Comparison of ENCODE assay signal across 13 cellular contexts in the genomic region with DNA sequence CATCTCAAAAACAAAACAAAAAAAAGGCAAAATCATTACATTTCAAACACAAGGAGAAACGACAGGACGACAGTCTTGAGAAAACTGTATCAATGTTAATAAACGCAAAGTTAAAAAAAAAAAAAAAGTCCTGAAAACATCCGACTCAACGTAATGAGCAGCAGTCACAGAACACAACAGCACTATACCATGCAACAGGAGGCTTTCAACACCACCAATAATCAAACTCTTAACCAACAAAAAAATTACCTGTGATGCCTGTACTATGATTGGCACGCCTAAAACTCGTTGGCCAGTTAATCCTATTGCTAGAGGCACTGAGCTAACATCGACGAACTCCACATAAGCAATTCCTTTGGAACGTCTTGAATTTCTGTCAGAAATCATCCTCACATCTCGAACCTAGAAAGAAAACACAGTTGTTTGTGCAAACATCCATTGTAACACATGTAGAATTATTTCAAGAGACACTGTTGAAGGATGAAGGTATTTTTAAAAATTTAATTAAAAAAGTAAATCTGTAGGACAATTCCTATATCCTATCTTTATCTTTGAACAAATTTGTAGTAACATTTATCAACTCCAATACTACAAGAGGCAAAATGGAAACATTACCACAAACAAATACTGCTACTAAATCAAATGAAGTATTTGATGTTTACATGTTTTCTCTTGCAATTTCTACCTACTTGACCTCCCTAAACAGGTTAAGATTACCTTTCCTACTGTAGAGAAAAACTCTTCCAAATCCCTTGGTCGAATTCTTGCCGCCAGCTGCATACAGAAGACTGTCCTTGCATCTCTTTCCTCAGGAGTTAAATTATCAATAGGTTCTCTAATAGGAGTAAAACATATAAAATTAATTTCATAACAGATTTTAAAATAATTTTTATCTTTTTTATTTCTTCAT. TPM values are rescaled to one million over a fixed set of nuclear protein-coding genes. Genes with fewer than 3 reads are reported as not detected.
DNase-seq lines count a peak whose midpoint lies in the region; ATAC-seq, FAIRE-seq and TF ChIP-seq lines count a peak whose summit lies in the region.
"Had no signal": no experiment of that assay in that cellular context is flagged by ENCODE, and none has a peak within 500 bp of the region (broad histone marks: within the 10 kb centered on the region; RNA-seq: fewer than 3 reads in every experiment).

No MANE protein-coding gene starts in this region.

- no peak overlapping the region for H3K27ac ChIP-seq in HepG2 (ENCODE audit: extremely low read length, insufficient read depth, low read length)
- H3K27ac ChIP-seq in right lobe of liver: no peak overlapping the region
- H3K27ac ChIP-seq in osteoblast (ENCODE audit: low read depth, low read length): no peak overlapping the region
- H3K27ac ChIP-seq: ascending aorta, dorsolateral prefrontal cortex, HL-60, lower lobe of right lung, PC-9 had no signal

- FAIRE-seq in HepG2 (lab: Jason Lieb, UNC): no peak

- H3K36me3 ChIP-seq in HepG2 (replicated peaks in 1 of 2; ENCODE audit: control insufficient read depth in 1 of 2, insufficient read depth in 2 of 2, low read length in 2 of 2) (peaks cover 64 to 93% of the 10 kb centered on the region in 2 experiments), right lobe of liver (peaks cover 29 to 100% (median 87%) of the 10 kb centered on the region in 4 donors), osteoblast (ENCODE audit: insufficient read depth, low read length) (peaks cover 94% of the 10 kb centered on the region)

- H3K9me3 ChIP-seq in HepG2 (ENCODE audit: low read length) (no peaks in the 10 kb centered on the region), right lobe of liver (no peaks in the 10 kb centered on the region), osteoblast (ENCODE audit: low read depth, low read length) (no peaks in the 10 kb centered on the region)
- H3K9me3 ChIP-seq: ascending aorta, lower lobe of right lung had no signal

- TF ChIP-seq EP300 in HepG2 (IDR thresholded peaks at IDR 0.05; ENCODE audit: low read depth in 2 of 2, low read length in 2 of 2): no peak
- no peak for TF ChIP-seq EP300 in HepG2 (CRISPR knock-in tag; IDR thresholded peaks at IDR 0.05; ENCODE audit: borderline replicate concordance)

- no peaks in the 10 kb centered on the region for H3K9me3 Mint-ChIP-seq in stimulated activated effector memory CD8-positive, alpha-beta T cell treated with anti-CD3 and anti-CD28 coated beads, Interleukin-12 subunit alpha, Interleukin-12 subunit beta, amount 100 ng/mL, for 72 hours
- H3K9me3 Mint-ChIP-seq: neural crest cell had no signal

- POLR2A ChIA-PET in HepG2 (lab: Yijun Ruan, JAX): interaction anchor here (0.9 to 16.7 kb wide), 5 partner anchors 9 to 18 kb away, joined by 3 to 319 read pairs (median 5); a partner anchor contains a TSS

- H2AFZ ChIP-seq in HepG2 (ENCODE audit: low read length) (no peak overlapping the region), osteoblast (ENCODE audit: low read length) (no peak overlapping the region)
- H2AFZ ChIP-seq: PC-9 had no signal

- no TSS peak for BruUV-seq in HepG2 (replicated peaks; lab: Mats Ljungman, UMichigan)

- TF ChIP-seq RAD21 in HepG2 (CRISPR knock-in tag; IDR thresholded peaks at IDR 0.05): no peak

- ATAC-seq in HepG2 (0 out of 3 replicates have a peak, but pooled peaks have one; percentile 1), right lobe of liver (no peak)
- ATAC-seq in stimulated activated effector memory CD8-positive, alpha-beta T cell treated with anti-CD3 and anti-CD28 coated beads, Interleukin-12 subunit alpha, Interleukin-12 subunit beta, amount 100 ng/mL, for 72 hours: no peak
- ATAC-seq: HCT116 had no signal

- CTCF ChIA-PET in HepG2 (lab: Yijun Ruan, JAX; ENCODE audit: low intra/inter-chr PET ratio, low total read pairs): no interaction called here

- H4K20me1 ChIP-seq in HepG2 (ENCODE audit: insufficient read depth, low read length) (peaks cover 97% of the 10 kb centered on the region), osteoblast (ENCODE audit: insufficient read depth, low read length) (peaks cover 65% of the 10 kb centered on the region)

- H3K36me3 Mint-ChIP-seq in stimulated activated effector memory CD8-positive, alpha-beta T cell treated with anti-CD3 and anti-CD28 coated beads, Interleukin-12 subunit alpha, Interleukin-12 subunit beta, amount 100 ng/mL, for 72 hours: peaks cover 100% of the 10 kb centered on the region

- TF ChIP-seq CTCF in HepG2 (CRISPR knock-in tag; IDR thresholded peaks at IDR 0.05) (no peak), right lobe of liver (IDR thresholded peaks at IDR 0.05) (no peak), osteoblast (IDR thresholded peaks at IDR 0.05; ENCODE audit: extremely low read depth, low read depth, low read length) (no peak)

- H3K4me3 ChIP-seq in HepG2 (replicated peaks in 1 of 3; ENCODE audit: insufficient read depth in 1 of 3, low read depth in 2 of 3, low read length in 3 of 3) (no peak overlapping the region), right lobe of liver (no peak overlapping the region), osteoblast (ENCODE audit: insufficient read depth, low read length) (no peak overlapping the region)
- H3K4me3 ChIP-seq: ascending aorta, dorsolateral prefrontal cortex, lower lobe of right lung, PC-9 had no signal

- peaks cover 44% of the 10 kb centered on the region for H3K4me1 Mint-ChIP-seq in stimulated activated effector memory CD8-positive, alpha-beta T cell treated with anti-CD3 and anti-CD28 coated beads, Interleukin-12 subunit alpha, Interleukin-12 subunit beta, amount 100 ng/mL, for 72 hours
- H3K4me1 Mint-ChIP-seq: neural crest cell had no signal

- peaks cover 86% of the 10 kb centered on the region for H3K79me2 ChIP-seq in HepG2 (ENCODE audit: insufficient read depth, low read length)
- peaks cover 95% of the 10 kb centered on the region for H3K79me2 ChIP-seq in osteoblast (ENCODE audit: insufficient read depth, low read length)

- in situ Hi-C loops in HepG2 (cut with HindIII; ENCODE audit: extremely low pct_ligation_motif_present, low pct_unique_long_range_greater_than_20kb): no loop called here

- 97% methylated on average over 13 of the region's 13 CpGs for WGBS in HepG2 (ENCODE audit: low lambda C conversion rate)
- WGBS in right lobe of liver (ENCODE audit: insufficient coverage, low coverage, low lambda C conversion rate, missing lambda C conversion rate): 76% methylated on average over 13 of the region's 13 CpGs

- H3K9ac ChIP-seq in HepG2 (ENCODE audit: insufficient read depth, low read depth, low read length): no peak overlapping the region

- DNase-seq in HepG2 (ENCODE audit: low spot score) (no peak), right lobe of liver (no peak), osteoblast (ENCODE audit: insufficient read length, low spot score, missing footprints) (no peak)
- no peak for DNase-seq in stimulated activated effector memory CD8-positive, alpha-beta T cell treated with anti-CD3 and anti-CD28 coated beads, Interleukin-12 subunit alpha, Interleukin-12 subunit beta, amount 100 ng/mL, for 72 hours (ENCODE audit: low spot score in 2 of 2)
- DNase-seq: dorsolateral prefrontal cortex, lower lobe of right lung, NCI-H1694, NCI-H526 had no signal

- intact Hi-C loops in HepG2 (cut with micrococcal nuclease; ENCODE audit: unreplicated experiment) (no loop called here), right lobe of liver (cut with DNase I) (no loop called here)

- H3K27me3 ChIP-seq in HepG2 (ENCODE audit: control insufficient read depth in 1 of 2, insufficient read depth in 2 of 2, low read length in 2 of 2) (no peaks in the 10 kb centered on the region), right lobe of liver (no peaks in the 10 kb centered on the region), osteoblast (ENCODE audit: insufficient read depth, low read length) (no peaks in the 10 kb centered on the region)
- H3K27me3 ChIP-seq: ascending aorta, dorsolateral prefrontal cortex had no signal

- H3K4me1 ChIP-seq in HepG2 (ENCODE audit: insufficient read depth, low read length): 0 out of 2 replicates have a peak, but pooled peaks cover 5% of the 10 kb centered on the region
- no peaks in the 10 kb centered on the region for H3K4me1 ChIP-seq in right lobe of liver
- H3K4me1 ChIP-seq in osteoblast (ENCODE audit: insufficient read depth, low read length): peaks cover 3% of the 10 kb centered on the region

- TF ChIP-seq POLR2A in HepG2 (IDR thresholded peaks at IDR 0.05; ENCODE audit: insufficient read depth in 1 of 2, low read depth in 2 of 2, low read length in 2 of 2) (no peak; a peak in 1 of 4 replicates), right lobe of liver (IDR thresholded peaks at IDR 0.05) (no peak)

- H3K4me2 ChIP-seq in HepG2 (ENCODE audit: low read depth, low read length) (no peak overlapping the region), osteoblast (ENCODE audit: insufficient read depth, low read length) (no peak overlapping the region)
- H3K4me2 ChIP-seq: PC-9 had no signal

- peak overlapping the region; percentile 43 for H3K27ac Mint-ChIP-seq in stimulated activated effector memory CD8-positive, alpha-beta T cell treated with anti-CD3 and anti-CD28 coated beads, Interleukin-12 subunit alpha, Interleukin-12 subunit beta, amount 100 ng/mL, for 72 hours

- H3K4me3 Mint-ChIP-seq in stimulated activated effector memory CD8-positive, alpha-beta T cell treated with anti-CD3 and anti-CD28 coated beads, Interleukin-12 subunit alpha, Interleukin-12 subunit beta, amount 100 ng/mL, for 72 hours: no peak overlapping the region
- H3K4me3 Mint-ChIP-seq: neural crest cell had no signal

RNA-seq across cellular contexts. Expression of a gene that starts 17.5 kb away (rescaled TPM):
- total RNA-seq in HepG2 (2016; rRNA removed; fragmentation: Illumina TruSeq; extraction: Trizol): 431 and 788 TPM in 2 replicates
- total RNA-seq in HepG2 (2016; cell fraction: cytosol; rRNA removed; fragmentation: Illumina TruSeq; extraction: Trizol; ENCODE audit: low read depth): 862 and 1,011 TPM in 2 replicates
- 445 and 791 TPM in 2 replicates for total RNA-seq in HepG2 (2016; cell fraction: insoluble cytoplasmic fraction; rRNA removed; fragmentation: Illumina TruSeq; extraction: Trizol)
- 352 and 417 TPM in 2 replicates for total RNA-seq in HepG2 (2016; cell fraction: membrane; rRNA removed; fragmentation: Illumina TruSeq; extraction: Trizol)
- 1,469 and 1,561 TPM in 2 replicates for total RNA-seq in HepG2 (2016; cell fraction: nucleus; rRNA removed; fragmentation: Illumina TruSeq; extraction: Trizol)
- polyA plus RNA-seq in HepG2 (2011; rRNA removed): 859 and 920 TPM in 2 replicates
- 89.0 and 133 TPM in 2 replicates for polyA plus RNA-seq in HepG2 (2011; cell fraction: cytosol; rRNA removed)
- polyA plus RNA-seq in HepG2 (2011; cell fraction: nucleus; rRNA removed): 3,125 and 3,321 TPM in 2 replicates
- 867 and 961 TPM in 2 replicates for polyA plus RNA-seq in HepG2 (2012)
- 47.3 and 51.7 TPM in 2 replicates for polyA plus RNA-seq in HepG2 (2016; cell fraction: cytosol; fragmentation: Illumina TruSeq; extraction: Trizol; ENCODE audit: low read depth)
- 339 and 360 TPM in 2 replicates for polyA plus RNA-seq in HepG2 (2016; cell fraction: insoluble cytoplasmic fraction; fragmentation: Illumina TruSeq; extraction: Trizol; ENCODE audit: low read depth)
- 79.3 and 86.7 TPM in 2 replicates for polyA plus RNA-seq in HepG2 (2016; cell fraction: membrane; fragmentation: Illumina TruSeq; extraction: Trizol; ENCODE audit: low read depth)
- polyA plus RNA-seq in HepG2 (2016; cell fraction: nucleus; fragmentation: Illumina TruSeq; extraction: Trizol; ENCODE audit: insufficient read depth, low read depth): 2,644 and 2,668 TPM in 2 replicates
- polyA minus RNA-seq in HepG2 (2011; rRNA and poly(A)+ RNA removed; ENCODE audit: low replicate concordance): 166 and 263 TPM in 2 replicates
- 91.3 and 98.3 TPM in 2 replicates for polyA minus RNA-seq in HepG2 (2011; cell fraction: cytosol; rRNA and poly(A)+ RNA removed)
- polyA minus RNA-seq in HepG2 (2011; cell fraction: nucleus; rRNA and poly(A)+ RNA removed): 2,261 and 2,868 TPM in 2 replicates
- total RNA-seq in right lobe of liver: 100 to 1,000 TPM in 5 of 6 experiments, 10 to 100 TPM in 1; 86.4 to 166 (median 120) TPM
- 274 and 300 TPM in 2 replicates for total RNA-seq in osteoblast

RNA-seq across cellular contexts. Expression of a gene that starts 25.4 kb away (rescaled TPM):
- total RNA-seq in HepG2 (2016; rRNA removed; fragmentation: Illumina TruSeq; extraction: Trizol) (636 and 726 TPM in 2 replicates), right lobe of liver (100 to 1,000 TPM in 2 of 6 experiments, 10 to 100 TPM in 4; 70.4 to 209 (median 84.8) TPM), osteoblast (108 and 124 TPM in 2 replicates)
- total RNA-seq in HepG2 (2016; cell fraction: cytosol; rRNA removed; fragmentation: Illumina TruSeq; extraction: Trizol; ENCODE audit: low read depth): 328 and 530 TPM in 2 replicates
- total RNA-seq in HepG2 (2016; cell fraction: insoluble cytoplasmic fraction; rRNA removed; fragmentation: Illumina TruSeq; extraction: Trizol): 687 and 846 TPM in 2 replicates
- 460 and 632 TPM in 2 replicates for total RNA-seq in HepG2 (2016; cell fraction: membrane; rRNA removed; fragmentation: Illumina TruSeq; extraction: Trizol)
- 223 and 226 TPM in 2 replicates for total RNA-seq in HepG2 (2016; cell fraction: nucleus; rRNA removed; fragmentation: Illumina TruSeq; extraction: Trizol)
- polyA plus RNA-seq in HepG2 (2011; rRNA removed): 688 and 755 TPM in 2 replicates
- polyA plus RNA-seq in HepG2 (2011; cell fraction: cytosol; rRNA removed): 1,254 and 1,646 TPM in 2 replicates
- polyA plus RNA-seq in HepG2 (2011; cell fraction: nucleus; rRNA removed): 503 and 546 TPM in 2 replicates
- polyA plus RNA-seq in HepG2 (2012): 282 and 451 TPM in 2 replicates
- 292 and 453 TPM in 2 replicates for polyA plus RNA-seq in HepG2 (2016; cell fraction: cytosol; fragmentation: Illumina TruSeq; extraction: Trizol; ENCODE audit: low read depth)
- polyA plus RNA-seq in HepG2 (2016; cell fraction: insoluble cytoplasmic fraction; fragmentation: Illumina TruSeq; extraction: Trizol; ENCODE audit: low read depth): 479 and 541 TPM in 2 replicates
- 317 and 387 TPM in 2 replicates for polyA plus RNA-seq in HepG2 (2016; cell fraction: membrane; fragmentation: Illumina TruSeq; extraction: Trizol; ENCODE audit: low read depth)
- polyA plus RNA-seq in HepG2 (2016; cell fraction: nucleus; fragmentation: Illumina TruSeq; extraction: Trizol; ENCODE audit: insufficient read depth, low read depth): 282 and 344 TPM in 2 replicates
- polyA minus RNA-seq in HepG2 (2011; rRNA and poly(A)+ RNA removed; ENCODE audit: low replicate concordance): 60.0 and 169 TPM in 2 replicates
- polyA minus RNA-seq in HepG2 (2011; cell fraction: cytosol; rRNA and poly(A)+ RNA removed): 79.8 and 108 TPM in 2 replicates
- 30.8 and 37.7 TPM in 2 replicates for polyA minus RNA-seq in HepG2 (2011; cell fraction: nucleus; rRNA and poly(A)+ RNA removed)

RNA-seq across cellular contexts. Expression of a gene that starts 25.4 kb away (rescaled TPM):
- 88.1 and 94.4 TPM in 2 replicates for total RNA-seq in HepG2 (2016; rRNA removed; fragmentation: Illumina TruSeq; extraction: Trizol)
- total RNA-seq in HepG2 (2016; cell fraction: cytosol; rRNA removed; fragmentation: Illumina TruSeq; extraction: Trizol; ENCODE audit: low read depth): 7.6 and 8.7 TPM in 2 replicates
- total RNA-seq in HepG2 (2016; cell fraction: insoluble cytoplasmic fraction; rRNA removed; fragmentation: Illumina TruSeq; extraction: Trizol): 82.1 and 92.4 TPM in 2 replicates
- total RNA-seq in HepG2 (2016; cell fraction: membrane; rRNA removed; fragmentation: Illumina TruSeq; extraction: Trizol): 25.4 and 28.4 TPM in 2 replicates
- 45.9 and 47.9 TPM in 2 replicates for total RNA-seq in HepG2 (2016; cell fraction: nucleus; rRNA removed; fragmentation: Illumina TruSeq; extraction: Trizol)
- 61.8 and 65.9 TPM in 2 replicates for polyA plus RNA-seq in HepG2 (2011; rRNA removed)
- 56.2 and 69.5 TPM in 2 replicates for polyA plus RNA-seq in HepG2 (2011; cell fraction: cytosol; rRNA removed)
- polyA plus RNA-seq in HepG2 (2011; cell fraction: nucleus; rRNA removed): 70.7 and 72.8 TPM in 2 replicates
- 36.7 and 39.1 TPM in 2 replicates for polyA plus RNA-seq in HepG2 (2012)
- 6.5 and 6.6 TPM in 2 replicates for polyA plus RNA-seq in HepG2 (2016; cell fraction: cytosol; fragmentation: Illumina TruSeq; extraction: Trizol; ENCODE audit: low read depth)
- 86.7 and 90.3 TPM in 2 replicates for polyA plus RNA-seq in HepG2 (2016; cell fraction: insoluble cytoplasmic fraction; fragmentation: Illumina TruSeq; extraction: Trizol; ENCODE audit: low read depth)
- 16.6 and 16.9 TPM in 2 replicates for polyA plus RNA-seq in HepG2 (2016; cell fraction: membrane; fragmentation: Illumina TruSeq; extraction: Trizol; ENCODE audit: low read depth)
- polyA plus RNA-seq in HepG2 (2016; cell fraction: nucleus; fragmentation: Illumina TruSeq; extraction: Trizol; ENCODE audit: insufficient read depth, low read depth): 69.1 and 70.6 TPM in 2 replicates
- 67.9 and 114 TPM in 2 replicates for polyA minus RNA-seq in HepG2 (2011; rRNA and poly(A)+ RNA removed; ENCODE audit: low replicate concordance)
- 23.0 and 27.1 TPM in 2 replicates for polyA minus RNA-seq in HepG2 (2011; cell fraction: cytosol; rRNA and poly(A)+ RNA removed)
- polyA minus RNA-seq in HepG2 (2011; cell fraction: nucleus; rRNA and poly(A)+ RNA removed): 20.9 and 23.7 TPM in 2 replicates
- total RNA-seq in right lobe of liver: 10 to 100 TPM; 30.9 to 63.7 (median 44.3) TPM
- 21.7 and 29.5 TPM in 2 replicates for total RNA-seq in osteoblast

RNA-seq across cellular contexts. Expression of a gene that starts 47.2 kb away (rescaled TPM):
- total RNA-seq in HepG2 (2016; rRNA removed; fragmentation: Illumina TruSeq; extraction: Trizol): 34.1 and 43.3 TPM in 2 replicates
- total RNA-seq in HepG2 (2016; cell fraction: cytosol; rRNA removed; fragmentation: Illumina TruSeq; extraction: Trizol; ENCODE audit: low read depth): 56.7 and 61.5 TPM in 2 replicates
- 35.4 and 40.8 TPM in 2 replicates for total RNA-seq in HepG2 (2016; cell fraction: insoluble cytoplasmic fraction; rRNA removed; fragmentation: Illumina TruSeq; extraction: Trizol)
- 47.8 and 49.1 TPM in 2 replicates for total RNA-seq in HepG2 (2016; cell fraction: membrane; rRNA removed; fragmentation: Illumina TruSeq; extraction: Trizol)
- total RNA-seq in HepG2 (2016; cell fraction: nucleus; rRNA removed; fragmentation: Illumina TruSeq; extraction: Trizol): 37.0 and 43.8 TPM in 2 replicates
- 18.5 and 22.8 TPM in 2 replicates for polyA plus RNA-seq in HepG2 (2011; rRNA removed)
- polyA plus RNA-seq in HepG2 (2011; cell fraction: cytosol; rRNA removed): 21.6 and 23.5 TPM in 2 replicates
- polyA plus RNA-seq in HepG2 (2011; cell fraction: nucleus; rRNA removed): 14.7 and 18.5 TPM in 2 replicates
- 36.8 and 41.9 TPM in 2 replicates for polyA plus RNA-seq in HepG2 (2012)
- polyA plus RNA-seq in HepG2 (2016; cell fraction: cytosol; fragmentation: Illumina TruSeq; extraction: Trizol; ENCODE audit: low read depth): 22.9 and 31.3 TPM in 2 replicates
- 32.6 and 36.2 TPM in 2 replicates for polyA plus RNA-seq in HepG2 (2016; cell fraction: insoluble cytoplasmic fraction; fragmentation: Illumina TruSeq; extraction: Trizol; ENCODE audit: low read depth)
- polyA plus RNA-seq in HepG2 (2016; cell fraction: membrane; fragmentation: Illumina TruSeq; extraction: Trizol; ENCODE audit: low read depth): 22.4 and 30.8 TPM in 2 replicates
- 23.9 and 28.8 TPM in 2 replicates for polyA plus RNA-seq in HepG2 (2016; cell fraction: nucleus; fragmentation: Illumina TruSeq; extraction: Trizol; ENCODE audit: insufficient read depth, low read depth)
- polyA minus RNA-seq in HepG2 (2011; rRNA and poly(A)+ RNA removed; ENCODE audit: low replicate concordance): 44.9 and 77.1 TPM in 2 replicates
- 19.8 and 22.3 TPM in 2 replicates for polyA minus RNA-seq in HepG2 (2011; cell fraction: cytosol; rRNA and poly(A)+ RNA removed)
- 53.6 and 69.2 TPM in 2 replicates for polyA minus RNA-seq in HepG2 (2011; cell fraction: nucleus; rRNA and poly(A)+ RNA removed)
- 10 to 100 TPM in 5 of 6 experiments, 1 to 10 TPM in 1; 9.3 to 16.7 (median 14.5) TPM for total RNA-seq in right lobe of liver
- total RNA-seq in osteoblast: 34.8 and 39.1 TPM in 2 replicates

RNA-seq across cellular contexts. Expression of a gene that starts 59.9 kb away (rescaled TPM):
- 431 and 439 TPM in 2 replicates for total RNA-seq in HepG2 (2016; rRNA removed; fragmentation: Illumina TruSeq; extraction: Trizol)
- 101 and 106 TPM in 2 replicates for total RNA-seq in HepG2 (2016; cell fraction: cytosol; rRNA removed; fragmentation: Illumina TruSeq; extraction: Trizol; ENCODE audit: low read depth)
- 375 and 428 TPM in 2 replicates for total RNA-seq in HepG2 (2016; cell fraction: insoluble cytoplasmic fraction; rRNA removed; fragmentation: Illumina TruSeq; extraction: Trizol)
- total RNA-seq in HepG2 (2016; cell fraction: membrane; rRNA removed; fragmentation: Illumina TruSeq; extraction: Trizol): 226 and 229 TPM in 2 replicates
- 227 and 285 TPM in 2 replicates for total RNA-seq in HepG2 (2016; cell fraction: nucleus; rRNA removed; fragmentation: Illumina TruSeq; extraction: Trizol)
- 369 and 408 TPM in 2 replicates for polyA plus RNA-seq in HepG2 (2011; rRNA removed)
- polyA plus RNA-seq in HepG2 (2011; cell fraction: cytosol; rRNA removed): 458 and 619 TPM in 2 replicates
- 810 and 933 TPM in 2 replicates for polyA plus RNA-seq in HepG2 (2011; cell fraction: nucleus; rRNA removed)
- polyA plus RNA-seq in HepG2 (2012): 457 and 478 TPM in 2 replicates
- 121 and 137 TPM in 2 replicates for polyA plus RNA-seq in HepG2 (2016; cell fraction: cytosol; fragmentation: Illumina TruSeq; extraction: Trizol; ENCODE audit: low read depth)
- polyA plus RNA-seq in HepG2 (2016; cell fraction: insoluble cytoplasmic fraction; fragmentation: Illumina TruSeq; extraction: Trizol; ENCODE audit: low read depth): 374 and 508 TPM in 2 replicates
- 213 and 247 TPM in 2 replicates for polyA plus RNA-seq in HepG2 (2016; cell fraction: membrane; fragmentation: Illumina TruSeq; extraction: Trizol; ENCODE audit: low read depth)
- polyA plus RNA-seq in HepG2 (2016; cell fraction: nucleus; fragmentation: Illumina TruSeq; extraction: Trizol; ENCODE audit: insufficient read depth, low read depth): 541 and 549 TPM in 2 replicates
- 283 and 707 TPM in 2 replicates for polyA minus RNA-seq in HepG2 (2011; rRNA and poly(A)+ RNA removed; ENCODE audit: low replicate concordance)
- polyA minus RNA-seq in HepG2 (2011; cell fraction: cytosol; rRNA and poly(A)+ RNA removed): 243 and 283 TPM in 2 replicates
- 258 and 260 TPM in 2 replicates for polyA minus RNA-seq in HepG2 (2011; cell fraction: nucleus; rRNA and poly(A)+ RNA removed)
- 10 to 100 TPM; 35.5 to 72.0 (median 53.3) TPM for total RNA-seq in right lobe of liver
- total RNA-seq in osteoblast: 165 and 166 TPM in 2 replicates
